ENCODE assay signal across 9 cellular contexts in genomic region chr1:150563340-150564038, GRCh38. TPM values are rescaled to one million over a fixed set of nuclear protein-coding genes. Genes with fewer than 3 reads are reported as not detected.
DNase-seq lines count a peak whose midpoint lies in the region; ATAC-seq lines count a peak whose summit lies in the region.
"Had no signal": no experiment of that assay in that cellular context is flagged by ENCODE, and none has a peak within 500 bp of the region (broad histone marks: within the 10 kb centered on the region; RNA-seq: fewer than 3 reads in every experiment).

No MANE protein-coding gene starts in this region.

- no peaks in the 10 kb centered on the region for H3K27me3 ChIP-seq in ACC112 (ENCODE audit: insufficient read depth, low read length)

- H3K79me2 ChIP-seq in ACC112 (ENCODE audit: control insufficient read depth, insufficient read depth, low read length, unreplicated experiment) = peaks cover 31% of the 10 kb centered on the region

- H3K4me3 ChIP-seq in ACC112 (ENCODE audit: low read depth, low read length) = no peak overlapping the region

- ATAC-seq in GM18909 (IDR thresholded peaks at IDR 0.05; ENCODE audit: poor library complexity, unreplicated experiment) = peak; percentile 20

- no peaks in the 10 kb centered on the region for H3K36me3 ChIP-seq in ACC112 (ENCODE audit: insufficient read depth, low read length)

- peaks cover 77% of the 10 kb centered on the region for H3K4me1 ChIP-seq in ACC112 (ENCODE audit: control insufficient read depth, insufficient read depth, low read length, unreplicated experiment)

- DNase-seq in NCI-H2196 (lab: John Stamatoyannopoulos, UW; ENCODE audit: unreplicated experiment) (peak; percentile 66), kidney glomerular epithelial cell (lab: John Stamatoyannopoulos, UW) (peak; percentile 68), cortex of kidney (lab: John Stamatoyannopoulos, UW) (no peak), mesenteric fat pad (ENCODE audit: low spot score) (no peak)

- H2AFZ ChIP-seq in ACC112 (ENCODE audit: low read length, unreplicated experiment) = no peak overlapping the region

- peak overlapping the region; percentile 100 for H3K27ac ChIP-seq in ACC112 (ENCODE audit: low read depth, low read length)
- peak overlapping the region; percentile 98 for H3K27ac ChIP-seq in angular gyrus (ENCODE audit: low read depth, low read length)
- H3K27ac ChIP-seq in temporal lobe (ENCODE audit: low read depth, low read length) = peak overlapping the region; percentile 97

RNA-seq across cellular contexts. Expression of gene ADAMTSL4, which starts 14.3 kb away (rescaled TPM):
- total RNA-seq in temporal lobe = 0.25 TPM
- total RNA-seq in mesenteric fat pad = 76.4 TPM

RNA-seq across cellular contexts. Expression of gene MCL1, which starts 15.9 kb away (rescaled TPM):
- total RNA-seq in temporal lobe (89.7 TPM), mesenteric fat pad (697 TPM)

RNA-seq across cellular contexts. Expression of gene FALEC, which starts 47.9 kb away (rescaled TPM):
- not detected for total RNA-seq in temporal lobe
- total RNA-seq in mesenteric fat pad = not detected
- total RNA-seq: dermis microvascular lymphatic vessel endothelial cell had no signal

RNA-seq across cellular contexts. Expression of gene ECM1, which starts 55.6 kb away (rescaled TPM):
- total RNA-seq in temporal lobe (1.5 TPM), mesenteric fat pad (33.1 TPM)

Comparison
In these comparisons a context has a peak if more than half of its experiments do, and no peak if none do; other contexts are left out.
1. DNase-seq: peak in NCI-H2196 (single experiment) and kidney glomerular epithelial cell (single experiment); none in cortex of kidney (single experiment) and mesenteric fat pad (single experiment).
2. RNA of gene ADAMTSL4, which starts 14.3 kb away (total RNA-seq): 76.4 TPM in mesenteric fat pad (single experiment); 0.25 TPM in temporal lobe (single experiment); every median in the first group is over 10 times any median in the second.
3. Peak in every context shown above with its lines, with median percentiles within 50 percentile points of each other: H3K27ac ChIP-seq.